14 cellular contexts compared by ENCODE assay signal in the genomic region with DNA sequence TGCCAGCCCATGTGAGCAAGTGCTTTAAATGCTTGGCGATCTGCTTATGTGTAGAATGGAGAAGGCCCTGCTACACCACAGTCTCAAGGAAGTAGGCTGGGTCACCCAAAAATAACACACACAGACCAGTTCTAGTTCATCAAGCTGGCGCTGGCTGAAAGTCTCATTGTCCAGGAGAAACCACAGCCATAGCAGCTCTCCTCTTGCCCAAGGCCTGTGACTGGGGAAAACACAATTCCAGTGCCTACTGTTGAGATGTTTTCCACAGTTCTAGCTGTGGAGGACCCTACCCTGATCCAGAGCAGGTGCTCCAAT. TPM values are rescaled to one million over a fixed set of nuclear protein-coding genes. Genes with fewer than 3 reads are reported as not detected.
DNase-seq lines count a peak whose midpoint lies in the region; ATAC-seq, FAIRE-seq and TF ChIP-seq lines count a peak whose summit lies in the region.
"Not testable (repeated sequence)": the region's sequence is repeated elsewhere in the genome, so short reads cannot be mapped to it uniquely, and the experiment has no call there.
"Had no signal": no experiment of that assay in that cellular context is flagged by ENCODE, and none has a peak within 500 bp of the region (broad histone marks: within the 10 kb centered on the region; RNA-seq: fewer than 3 reads in every experiment).

No MANE protein-coding gene starts in this region.

- not testable (repeated sequence) for TF ChIP-seq CTCF in gastroesophageal sphincter (IDR thresholded peaks at IDR 0.05)

- not testable (repeated sequence) for H3K4me1 ChIP-seq in gastroesophageal sphincter

- H3K4me3 ChIP-seq in gastroesophageal sphincter = not testable (repeated sequence)

- TF ChIP-seq EP300 in gastroesophageal sphincter (IDR thresholded peaks at IDR 0.05) = not testable (repeated sequence)

- not testable (repeated sequence) for H3K27me3 ChIP-seq in gastroesophageal sphincter

- H3K36me3 ChIP-seq in gastroesophageal sphincter = not testable (repeated sequence)

- DNase-seq in H54 (ENCODE audit: insufficient read length, low spot score) = not testable (repeated sequence)

- FAIRE-seq in H54 (lab: Jason Lieb, UNC) = peak; percentile 53

- ATAC-seq in GM18505 (IDR thresholded peaks at IDR 0.05; ENCODE audit: unreplicated experiment) (peak; percentile 39), GM19043 (IDR thresholded peaks at IDR 0.05; ENCODE audit: low read depth, unreplicated experiment) (peak; percentile 25), GM21447 (IDR thresholded peaks at IDR 0.05; ENCODE audit: unreplicated experiment) (peak; percentile 32), HG02884 (IDR thresholded peaks at IDR 0.05; ENCODE audit: unreplicated experiment) (peak; percentile 37), HG03135 (IDR thresholded peaks at IDR 0.05; ENCODE audit: unreplicated experiment) (peak; percentile 23), gastroesophageal sphincter (peak; percentile 34)

- H3K27ac ChIP-seq in gastroesophageal sphincter = not testable (repeated sequence)

- not testable (repeated sequence) for TF ChIP-seq POLR2A in GM18505 (IDR thresholded peaks at IDR 0.05; ENCODE audit: borderline replicate concordance, extremely low read depth, insufficient read depth, insufficient read length); H54 (IDR thresholded peaks at IDR 0.05; ENCODE audit: low read depth, low read length); gastroesophageal sphincter (IDR thresholded peaks at IDR 0.05)

- H3K9me3 ChIP-seq in gastroesophageal sphincter = not testable (repeated sequence)

- WGBS in gastroesophageal sphincter (ENCODE audit: low coverage in 1 of 2), 2 donors = no CpG with 5 or more reads among the region's 2 CpGs

RNA-seq across cellular contexts. Expression of gene CTAGE4, which starts 4.1 kb away (rescaled TPM):
- total RNA-seq in gastroesophageal sphincter = 1 to 10 TPM in 2 of 4 donors, under 1 TPM in 1, not detected in 1; 0.27 to 1.7 (median 1.1) TPM
- total RNA-seq: IMR-90, SK-MEL-5 had no signal

RNA-seq across cellular contexts. Expression of gene ARHGEF35, which starts 16.5 kb away (rescaled TPM):
- 1 to 10 TPM in 3 of 4 donors, under 1 TPM in 1; 0.54 to 4.5 (median 2.3) TPM for total RNA-seq in gastroesophageal sphincter
- total RNA-seq: IMR-90, SK-MEL-5 had no signal

RNA-seq across cellular contexts. Expression of gene OR2A14, which starts 56.1 kb away (rescaled TPM):
- not detected for total RNA-seq in gastroesophageal sphincter
- total RNA-seq: Daoy; IMR-90; NCI-H460; Right ventricle myocardium superior; RPMI7951; SK-MEL-5; T-helper 1 cell treated with Interleukin-12 subunit alpha and Interleukin-12 subunit beta and Interleukin-4 antibody, amounts not matched to agents 30 ng/mL and 1 ng/mL, for 36 hours had no signal
